21 cellular contexts compared by ENCODE assay signal in genomic region chr16:35552763-35553162, GRCh38.
DNase-seq lines count a peak whose midpoint lies in the region; ATAC-seq and TF ChIP-seq lines count a peak whose summit lies in the region.
"Had no signal": no experiment of that assay in that cellular context is flagged by ENCODE, and none has a peak within 500 bp of the region (broad histone marks: within the 10 kb centered on the region; RNA-seq: fewer than 3 reads in every experiment).

No MANE protein-coding gene starts in this region.

- WGBS in testis, 2 donors = 32 to 38% methylated on average over 8 to 31 of the region's 31 CpGs

- DNase-seq in NCI-H748 (lab: John Stamatoyannopoulos, UW; ENCODE audit: unreplicated experiment) (peak; percentile 73), NCI-H748 treated with DMSO at 0.1 percent for 48 hours (lab: John Stamatoyannopoulos, UW) (no peak), NCI-H2227 treated with DMSO at 0.1 percent for 48 hours (lab: John Stamatoyannopoulos, UW) (peak; percentile 53), testis (peak; percentile 53), GM13976 (ENCODE audit: low spot score) (no peak)
- no peak for DNase-seq in activated effector memory CD4-positive, alpha-beta T cell treated with anti-CD3 and anti-CD28 coated beads, Interleukin-2, amount 50 U/mL, for 16 hours
- DNase-seq: 8988T, ACHN, GOT3, HCEC 1CT, NCI-H1092, NCI-H1417 treated with DMSO at 0.1 percent for 48 hours, NCI-H1694 treated with DMSO at 0.1 percent for 48 hours, NCI-H2107, NCI-H446 treated with DMSO at 0.1 percent for 48 hours, NCI-H774, PC-9 had no signal

- no peak for TF ChIP-seq POLR2A in testis (IDR thresholded peaks at IDR 0.05)

- no peak for TF ChIP-seq CTCF in testis (IDR thresholded peaks at IDR 0.05)
- no peak for TF ChIP-seq CTCF in GM13976 (IDR thresholded peaks at IDR 0.05; ENCODE audit: borderline replicate concordance, control extremely low read depth, extremely low read depth, insufficient read depth, missing control alignments)

- H3K9me3 ChIP-seq in testis = no peaks in the 10 kb centered on the region

- no peaks in the 10 kb centered on the region for H3K27me3 ChIP-seq in testis

- peak overlapping the region; percentile 41 to 56 for H3K4me3 ChIP-seq in testis
- H3K4me3 ChIP-seq: PC-9 had no signal

- H3K36me3 ChIP-seq in testis (ENCODE audit: low read depth, missing control alignments) = no peaks in the 10 kb centered on the region

- H3K27ac ChIP-seq in testis = no peak overlapping the region
- H3K27ac ChIP-seq: HL-60, PC-9 had no signal

- intact Hi-C loops in testis (cut with DNase I; ENCODE audit: low total_unique reads) = no loop called here

- ATAC-seq in SK-N-SH treated with all-trans-retinoic acid at 6 μM for 48 hours (peak; percentile 98), HG03095 (IDR thresholded peaks at IDR 0.05; ENCODE audit: unreplicated experiment) (no peak)
- ATAC-seq: Right ventricle myocardium inferior had no signal

- in situ Hi-C loops in GM13976 (cut with MboI; ENCODE audit: low sequenced_read_pairs, unreplicated experiment) = no loop called here

- no peaks in the 10 kb centered on the region for H3K4me1 ChIP-seq in testis

TF ChIP-seq in SK-N-SH treated with all-trans-retinoic acid at 6 μM for 48 hours, 23 proteins besides CTCF, POLR2A, EP300 and RAD21:
- TF ChIP-seq, protein P1, sequence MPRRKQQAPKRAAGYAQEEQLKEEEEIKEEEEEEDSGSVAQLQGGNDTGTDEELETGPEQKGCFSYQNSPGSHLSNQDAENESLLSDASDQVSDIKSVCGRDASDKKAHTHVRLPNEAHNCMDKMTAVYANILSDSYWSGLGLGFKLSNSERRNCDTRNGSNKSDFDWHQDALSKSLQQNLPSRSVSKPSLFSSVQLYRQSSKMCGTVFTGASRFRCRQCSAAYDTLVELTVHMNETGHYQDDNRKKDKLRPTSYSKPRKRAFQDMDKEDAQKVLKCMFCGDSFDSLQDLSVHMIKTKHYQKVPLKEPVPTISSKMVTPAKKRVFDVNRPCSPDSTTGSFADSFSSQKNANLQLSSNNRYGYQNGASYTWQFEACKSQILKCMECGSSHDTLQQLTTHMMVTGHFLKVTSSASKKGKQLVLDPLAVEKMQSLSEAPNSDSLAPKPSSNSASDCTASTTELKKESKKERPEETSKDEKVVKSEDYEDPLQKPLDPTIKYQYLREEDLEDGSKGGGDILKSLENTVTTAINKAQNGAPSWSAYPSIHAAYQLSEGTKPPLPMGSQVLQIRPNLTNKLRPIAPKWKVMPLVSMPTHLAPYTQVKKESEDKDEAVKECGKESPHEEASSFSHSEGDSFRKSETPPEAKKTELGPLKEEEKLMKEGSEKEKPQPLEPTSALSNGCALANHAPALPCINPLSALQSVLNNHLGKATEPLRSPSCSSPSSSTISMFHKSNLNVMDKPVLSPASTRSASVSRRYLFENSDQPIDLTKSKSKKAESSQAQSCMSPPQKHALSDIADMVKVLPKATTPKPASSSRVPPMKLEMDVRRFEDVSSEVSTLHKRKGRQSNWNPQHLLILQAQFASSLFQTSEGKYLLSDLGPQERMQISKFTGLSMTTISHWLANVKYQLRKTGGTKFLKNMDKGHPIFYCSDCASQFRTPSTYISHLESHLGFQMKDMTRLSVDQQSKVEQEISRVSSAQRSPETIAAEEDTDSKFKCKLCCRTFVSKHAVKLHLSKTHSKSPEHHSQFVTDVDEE (CRISPR knock-in tag; IDR thresholded peaks at IDR 0.05) = no peak
- TF ChIP-seq OSR1 (CRISPR knock-in tag; IDR thresholded peaks at IDR 0.05) (no peak), ZNF70 (CRISPR knock-in tag; IDR thresholded peaks at IDR 0.05) (no peak), BACH2 (CRISPR knock-in tag; IDR thresholded peaks at IDR 0.05; ENCODE audit: borderline replicate concordance) (no peak), ZNF8 (CRISPR knock-in tag; IDR thresholded peaks at IDR 0.05) (no peak)
TF ChIP-seq in SK-N-SH treated with all-trans-retinoic acid at 6 μM for 48 hours: peak in this region for 0.

Comparison
In these comparisons a context has a peak if more than half of its experiments do, and no peak if none do; other contexts are left out.
1. DNase-seq: peak in NCI-H748 (single experiment), NCI-H2227 treated with DMSO at 0.1 percent for 48 hours (single experiment) and testis (single experiment); none in NCI-H748 treated with DMSO at 0.1 percent for 48 hours (single experiment), activated effector memory CD4-positive, alpha-beta T cell treated with anti-CD3 and anti-CD28 coated beads, Interleukin-2, amount 50 U/mL, for 16 hours (single experiment) and GM13976 (single experiment).